In the genomic region with DNA sequence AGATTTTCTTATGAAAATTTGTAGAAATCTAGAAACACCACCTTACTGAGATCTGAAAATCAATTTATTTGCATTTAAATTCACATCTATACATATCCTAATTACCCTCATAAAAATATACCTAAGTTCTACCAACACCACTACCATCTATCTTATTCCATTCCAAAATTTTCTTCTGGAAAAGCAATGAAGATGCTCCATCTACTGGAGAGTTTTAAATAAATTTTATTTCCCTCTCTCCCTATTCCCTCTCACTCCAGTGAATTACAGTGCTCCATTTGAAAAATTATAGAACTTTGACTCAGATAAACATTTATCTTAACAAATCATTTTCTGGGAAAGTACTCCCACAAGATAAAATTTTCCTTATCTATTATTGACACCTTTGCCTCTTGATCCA, we compare ENCODE assay signal across 17 cellular contexts. TPM values are rescaled to one million over a fixed set of nuclear protein-coding genes. Genes with fewer than 3 reads are reported as not detected.
DNase-seq lines count a peak whose midpoint lies in the region; ATAC-seq and TF ChIP-seq lines count a peak whose summit lies in the region.
"Had no signal": no experiment of that assay in that cellular context is flagged by ENCODE, and none has a peak within 500 bp of the region (broad histone marks: within the 10 kb centered on the region; RNA-seq: fewer than 3 reads in every experiment).

No MANE protein-coding gene starts in this region.

- RAD21 ChIA-PET in HCT116 (lab: Charles Lee; ENCODE audit: low non-redundant PET in 1 of 2, low total read pairs in 2 of 2, uncharacterized antibody in 2 of 2, unreplicated experiment in 2 of 2), result no interaction called here

- TF ChIP-seq CTCF in C4-2B (conservative IDR thresholded peaks at IDR 0.05) (peak; percentile 64), HCT116 (IDR thresholded peaks at IDR 0.05 in 2 of 3, conservative IDR thresholded peaks at IDR 0.05 in 1 of 3; ENCODE audit: borderline replicate concordance in 1 of 3, insufficient read depth in 1 of 3, low read depth in 2 of 3, low read length in 2 of 3) (peak in 2 of 3 experiments; percentile 43 to 45; a peak in 3 of 6 replicates), Panc1 (IDR thresholded peaks at IDR 0.05) (peak; percentile 19; the same call in 1 of the 2 replicates), hepatocyte (IDR thresholded peaks at IDR 0.05; ENCODE audit: poor library complexity) (peak; percentile 41)

- no peaks in the 10 kb centered on the region for H3K9me2 ChIP-seq in HCT116 (ENCODE audit: insufficient read depth)
- H3K9me2 ChIP-seq in hepatocyte (replicated peaks; ENCODE audit: insufficient read depth), result no peaks in the 10 kb centered on the region

- H3K4me1 Mint-ChIP-seq in activated T-helper 2 cell treated with anti-CD3 and anti-CD28 coated beads, Interferon-gamma antibody, Interleukin-2, Interleukin-4, amounts not matched to agents 10 μg/mL and 5 μg/mL and 100 μg/mL, durations not matched to agents 14 hours and 24 hours and 36 hours (ENCODE audit: low read depth), result peaks cover 2% of the 10 kb centered on the region
- H3K4me1 Mint-ChIP-seq: nephron progenitor cell had no signal

- H3K27ac Mint-ChIP-seq in activated T-helper 2 cell treated with anti-CD3 and anti-CD28 coated beads, Interferon-gamma antibody, Interleukin-2, Interleukin-4, amounts not matched to agents 10 μg/mL and 5 μg/mL and 100 μg/mL, durations not matched to agents 14 hours and 24 hours and 36 hours, result no peak overlapping the region
- H3K27ac Mint-ChIP-seq: activated CD8-positive, alpha-beta T cell treated with anti-CD3 and anti-CD28 coated beads, Interleukin-2, amount 10 ng/mL, durations not matched to agents 7 days and 5 days; nephron progenitor cell had no signal

- H3K36me3 ChIP-seq in HCT116 (ENCODE audit: control insufficient read depth in 1 of 2, insufficient read depth in 2 of 2, low read length in 2 of 2) (no peaks in the 10 kb centered on the region), Panc1 (ENCODE audit: control insufficient read depth, insufficient read depth, low read length) (no peaks in the 10 kb centered on the region), hepatocyte (replicated peaks; ENCODE audit: insufficient read depth, low read depth) (no peaks in the 10 kb centered on the region)

- H2AFZ ChIP-seq in HCT116 (ENCODE audit: low read depth, low read length, poor library complexity, severe bottlenecking), result no peak overlapping the region
- no peak overlapping the region for H2AFZ ChIP-seq in hepatocyte

- H3K4me1 ChIP-seq in HCT116 (ENCODE audit: control insufficient read depth in 1 of 2, insufficient read depth in 2 of 2, low read length in 2 of 2), result no peaks in the 10 kb centered on the region; a peak in 1 of 4 replicates
- H3K4me1 ChIP-seq in Panc1 (ENCODE audit: control insufficient read depth, insufficient read depth, low read length), result no peaks in the 10 kb centered on the region
- no peaks in the 10 kb centered on the region for H3K4me1 ChIP-seq in hepatocyte (ENCODE audit: insufficient read depth)

- no peak overlapping the region for H3K4me3 Mint-ChIP-seq in activated T-helper 2 cell treated with anti-CD3 and anti-CD28 coated beads, Interferon-gamma antibody, Interleukin-2, Interleukin-4, amounts not matched to agents 10 μg/mL and 5 μg/mL and 100 μg/mL, durations not matched to agents 14 hours and 24 hours and 36 hours (ENCODE audit: low read depth)
- H3K4me3 Mint-ChIP-seq: activated CD8-positive, alpha-beta T cell treated with anti-CD3 and anti-CD28 coated beads, Interleukin-2, amount 10 ng/mL, durations not matched to agents 7 days and 5 days; nephron progenitor cell had no signal

- no TSS peak for BruUV-seq in HCT116 (replicated peaks; lab: Mats Ljungman, UMichigan)
- no TSS peak for BruUV-seq in Panc1 (replicated peaks; lab: Mats Ljungman, UMichigan)

- POLR2A ChIA-PET in HCT116 (lab: Charles Lee) (no interaction called here), Panc1 (lab: Charles Lee) (no interaction called here)

- no peak overlapping the region for H3K4me3 ChIP-seq in HCT116 (replicated peaks in 1 of 2; ENCODE audit: low read depth in 1 of 2, low read length in 2 of 2)
- H3K4me3 ChIP-seq in Panc1 (ENCODE audit: low read depth in 2 of 2, low read length in 2 of 2), result no peak overlapping the region
- no peak overlapping the region for H3K4me3 ChIP-seq in hepatocyte
- H3K4me3 ChIP-seq: testis had no signal

- H3K79me2 ChIP-seq in HCT116 (ENCODE audit: insufficient read depth, low read length) (no peaks in the 10 kb centered on the region), hepatocyte (no peaks in the 10 kb centered on the region)

- intact Hi-C loops in HCT116 (cut with micrococcal nuclease), result loop anchor here (1.0 to 10.0 kb wide), 2 partner anchors 138 to 303 kb away; no protein-coding TSS in a partner anchor
- intact Hi-C loops in Panc1 (cut with micrococcal nuclease; ENCODE audit: unreplicated experiment), result loop anchor here (5.0 kb wide), 1 partner anchor 136 kb away; no protein-coding TSS in a partner anchor
- intact Hi-C loops in activated T-helper 2 cell treated with anti-CD3 and anti-CD28 coated beads, Interferon-gamma antibody, Interleukin-2, Interleukin-4, amounts not matched to agents 10 μg/mL and 5 μg/mL and 100 μg/mL, durations not matched to agents 14 hours and 24 hours and 36 hours (cut with micrococcal nuclease), result no loop called here

- no peaks in the 10 kb centered on the region for H3K27me3 ChIP-seq in HCT116 (ENCODE audit: insufficient read depth, low read length)
- no peaks in the 10 kb centered on the region for H3K27me3 ChIP-seq in Panc1 (ENCODE audit: control insufficient read depth, insufficient read depth, low read length)
- H3K27me3 ChIP-seq in hepatocyte, result peaks cover 79% of the 10 kb centered on the region

- CTCF ChIA-PET in HCT116 (lab: Charles Lee), result interaction anchor here (1.6 to 2.2 kb wide), 2 partner anchors 138 to 157 kb away, joined by 3 to 5 read pairs; no protein-coding TSS in a partner anchor
- CTCF ChIA-PET in Panc1 (lab: Charles Lee), result no interaction called here

- ATAC-seq in HCT116, result no peak
- no peak for ATAC-seq in Panc1
- no peak for ATAC-seq in GM18502 (IDR thresholded peaks at IDR 0.05; ENCODE audit: poor library complexity, unreplicated experiment)
- ATAC-seq: activated CD8-positive, alpha-beta T cell treated with anti-CD3 and anti-CD28 coated beads, Interleukin-2, amount 10 ng/mL, durations not matched to agents 7 days and 5 days; left ventricle myocardium superior had no signal

- in situ Hi-C loops in Panc1 (cut with HindIII; ENCODE audit: low pct_unique_long_range_greater_than_20kb, low sequenced_read_pairs), result no loop called here

- no peaks in the 10 kb centered on the region for H3K36me3 Mint-ChIP-seq in activated T-helper 2 cell treated with anti-CD3 and anti-CD28 coated beads, Interferon-gamma antibody, Interleukin-2, Interleukin-4, amounts not matched to agents 10 μg/mL and 5 μg/mL and 100 μg/mL, durations not matched to agents 14 hours and 24 hours and 36 hours (ENCODE audit: low read depth)

- H3K27me3 Mint-ChIP-seq in activated T-helper 2 cell treated with anti-CD3 and anti-CD28 coated beads, Interferon-gamma antibody, Interleukin-2, Interleukin-4, amounts not matched to agents 10 μg/mL and 5 μg/mL and 100 μg/mL, durations not matched to agents 14 hours and 24 hours and 36 hours (ENCODE audit: low read depth), result peaks cover 25% of the 10 kb centered on the region

- DNase-seq in HCT116 (ENCODE audit: low read depth, low spot score), result no peak
- DNase-seq in Panc1 (ENCODE audit: low read depth, low spot score), result no peak
- no peak for DNase-seq in hepatocyte (ENCODE audit: low spot score)
- no peak for DNase-seq in activated T-helper 2 cell treated with anti-CD3 and anti-CD28 coated beads, Interferon-gamma antibody, Interleukin-2, Interleukin-4, amounts not matched to agents 10 μg/mL and 5 μg/mL and 100 μg/mL, durations not matched to agents 14 hours and 24 hours and 36 hours (ENCODE audit: low spot score)
- no peak for DNase-seq in activated CD4-positive, alpha-beta T cell treated with anti-CD3 and anti-CD28 coated beads for 4 hours
- DNase-seq: activated CD8-positive, alpha-beta T cell treated with anti-CD3 and anti-CD28 coated beads, Interleukin-2, amount 10 ng/mL, durations not matched to agents 7 days and 5 days; activated naive CD4-positive, alpha-beta T cell; hypothalamus; left ventricle myocardium superior; nephron progenitor cell; small intestine; testis had no signal

- H3K9ac ChIP-seq in HCT116 (ENCODE audit: low read length), result no peak overlapping the region

- no peaks in the 10 kb centered on the region for H3K9me3 Mint-ChIP-seq in activated T-helper 2 cell treated with anti-CD3 and anti-CD28 coated beads, Interferon-gamma antibody, Interleukin-2, Interleukin-4, amounts not matched to agents 10 μg/mL and 5 μg/mL and 100 μg/mL, durations not matched to agents 14 hours and 24 hours and 36 hours

- H3K4me2 ChIP-seq in HCT116 (ENCODE audit: low read length), result no peak overlapping the region
- no peak overlapping the region for H3K4me2 ChIP-seq in hepatocyte

- H3K9me3 ChIP-seq in HCT116 (ENCODE audit: control insufficient read depth in 1 of 2, insufficient read depth in 1 of 2, low read depth in 1 of 2, low read length in 2 of 2) (no peaks in the 10 kb centered on the region), Panc1 (ENCODE audit: control insufficient read depth, insufficient read depth, low read depth, low read length) (no peaks in the 10 kb centered on the region), hepatocyte (ENCODE audit: low read depth) (no peaks in the 10 kb centered on the region)
- H3K9me3 ChIP-seq: testis had no signal

- no peak overlapping the region for H3K27ac ChIP-seq in C4-2B
- no peak overlapping the region for H3K27ac ChIP-seq in HCT116 (ENCODE audit: low read depth, low read length)
- no peak overlapping the region for H3K27ac ChIP-seq in Panc1 (ENCODE audit: low read length)
- no peak overlapping the region for H3K27ac ChIP-seq in hepatocyte
- H3K27ac ChIP-seq: HL-60, testis had no signal

- H4K20me1 ChIP-seq in HCT116 (ENCODE audit: insufficient read depth) (no peaks in the 10 kb centered on the region), hepatocyte (ENCODE audit: insufficient read depth, poor library complexity, severe bottlenecking) (no peaks in the 10 kb centered on the region)

- TF ChIP-seq POLR2A in HCT116 (IDR thresholded peaks at IDR 0.05; ENCODE audit: borderline replicate concordance, extremely low read depth, insufficient read depth, insufficient read length), result no peak

- TF ChIP-seq RAD21 in HCT116 (IDR thresholded peaks at IDR 0.05; ENCODE audit: low read depth), result peak; percentile 48

RNA-seq across cellular contexts. Expression of a gene that starts 2.3 kb away (rescaled TPM):
- total RNA-seq in HCT116 (2021; ENCODE audit: unreplicated experiment) (not detected), Panc1 (2021; ENCODE audit: unreplicated experiment) (0.08 TPM), hepatocyte (0.28 and 0.37 TPM in 2 replicates)
- not detected in 2 replicates for polyA plus RNA-seq in HCT116 (2012)
- not detected for polyA plus RNA-seq in Panc1 (2012; ENCODE audit: insufficient read length)
- polyA plus RNA-seq in hepatocyte, result 0.45 TPM in 1 of 2 replicates, not detected in the other
- not detected in 2 replicates for total RNA-seq in activated T-helper 2 cell treated with anti-CD3 and anti-CD28 coated beads, Interferon-gamma antibody, Interleukin-2, Interleukin-4, amounts not matched to agents 10 μg/mL and 5 μg/mL and 100 μg/mL, durations not matched to agents 14 hours and 24 hours and 36 hours
- total RNA-seq: activated CD8-positive, alpha-beta T cell treated with anti-CD3 and anti-CD28 coated beads, Interleukin-2, amount 10 ng/mL, durations not matched to agents 7 days and 5 days; endothelial cell of umbilical vein; left ventricle myocardium superior; T-helper 2 cell treated with Interferon-gamma antibody and Interleukin-4, amounts not matched to agents 100 ng/mL and 5 ng/mL, for 36 hours had no signal
- polyA plus RNA-seq: endothelial cell of umbilical vein, small intestine had no signal

RNA-seq across cellular contexts. Expression of a gene that starts 20.8 kb away (rescaled TPM):
- total RNA-seq in HCT116 (2021; ENCODE audit: unreplicated experiment), result not detected
- polyA plus RNA-seq in HCT116 (2012), result not detected in 2 replicates
- total RNA-seq in Panc1 (2021; ENCODE audit: unreplicated experiment), result not detected
- not detected for polyA plus RNA-seq in Panc1 (2012; ENCODE audit: insufficient read length)
- total RNA-seq in hepatocyte, result not detected in 2 replicates
- polyA plus RNA-seq in hepatocyte, result not detected in 2 replicates
- total RNA-seq in activated T-helper 2 cell treated with anti-CD3 and anti-CD28 coated beads, Interferon-gamma antibody, Interleukin-2, Interleukin-4, amounts not matched to agents 10 μg/mL and 5 μg/mL and 100 μg/mL, durations not matched to agents 14 hours and 24 hours and 36 hours, result not detected in 2 replicates
- total RNA-seq: activated CD8-positive, alpha-beta T cell treated with anti-CD3 and anti-CD28 coated beads, Interleukin-2, amount 10 ng/mL, durations not matched to agents 7 days and 5 days; endothelial cell of umbilical vein; left ventricle myocardium superior; T-helper 2 cell treated with Interferon-gamma antibody and Interleukin-4, amounts not matched to agents 100 ng/mL and 5 ng/mL, for 36 hours had no signal
- polyA plus RNA-seq: endothelial cell of umbilical vein, small intestine had no signal
